Comparison of ENCODE assay signal across 12 cellular contexts in the genomic region with DNA sequence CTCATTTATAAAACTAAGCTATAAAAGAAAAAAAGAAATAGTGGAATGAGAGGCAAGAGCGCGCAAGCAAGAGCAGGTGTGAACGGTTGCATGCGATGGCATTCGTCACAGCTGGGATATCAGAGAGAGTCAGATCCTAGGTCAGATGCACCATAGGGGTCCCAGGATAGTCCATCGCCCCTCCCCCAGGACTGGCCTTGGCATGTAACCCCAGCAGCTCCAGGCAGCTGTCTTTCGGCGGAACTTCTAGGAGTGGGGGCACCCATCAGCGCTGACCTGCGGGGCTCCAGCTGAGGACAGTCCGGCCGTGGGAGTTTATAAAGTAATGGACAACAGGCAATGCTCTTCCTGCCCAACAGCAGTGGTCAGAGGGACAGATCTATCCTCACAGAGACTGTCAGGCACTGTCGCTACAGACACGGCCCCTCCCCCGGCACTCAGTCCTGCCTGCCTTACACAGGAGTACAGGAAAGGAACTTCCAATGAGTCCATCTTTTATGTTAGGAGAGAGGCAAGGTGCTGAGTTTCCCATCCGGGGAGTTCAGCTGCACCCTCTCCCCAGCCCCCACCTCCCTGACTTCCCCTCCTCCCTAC. TPM values are rescaled to one million over a fixed set of nuclear protein-coding genes. Genes with fewer than 3 reads are reported as not detected.
A peak's percentile ranks its signal among the peaks of the same experiment; 100 is the strongest.
DNase-seq lines count a peak whose midpoint lies in the region; ATAC-seq and TF ChIP-seq lines count a peak whose summit lies in the region.
"Had no signal": no experiment of that assay in that cellular context is flagged by ENCODE, and none has a peak within 500 bp of the region (broad histone marks: within the 10 kb centered on the region; RNA-seq: fewer than 3 reads in every experiment).

No MANE protein-coding gene starts in this region.

- H3K4me3 ChIP-seq in SK-N-MC, result peak overlapping the region; percentile 90
- peak overlapping the region; percentile 8 for H3K4me3 ChIP-seq in right cardiac atrium (ENCODE audit: low read length)
- H3K4me3 ChIP-seq in gastrocnemius medialis, result peak overlapping the region; percentile 30 to 44 (median 39)
- H3K4me3 ChIP-seq in PC-9, result no peak overlapping the region

- H3F3A ChIP-seq in PC-9 (ENCODE audit: insufficient read depth, low read depth), result no peaks in the 10 kb centered on the region

- H3K4me1 ChIP-seq in right cardiac atrium (ENCODE audit: control insufficient read depth, insufficient read depth, low read length), result no peaks in the 10 kb centered on the region
- peaks cover 5 to 16% of the 10 kb centered on the region in 2 donors for H3K4me1 ChIP-seq in gastrocnemius medialis
- no peaks in the 10 kb centered on the region for H3K4me1 ChIP-seq in PC-9 (replicated peaks; ENCODE audit: insufficient read depth)

- H3K9me3 ChIP-seq in SK-N-MC (ENCODE audit: low read depth, low read length), result no peaks in the 10 kb centered on the region
- no peaks in the 10 kb centered on the region for H3K9me3 ChIP-seq in right cardiac atrium (ENCODE audit: control insufficient read depth, low read length)
- no peaks in the 10 kb centered on the region for H3K9me3 ChIP-seq in gastrocnemius medialis
- H3K9me3 ChIP-seq in PC-9 (ENCODE audit: insufficient read depth, low read depth), result peaks cover 3% of the 10 kb centered on the region

- BruUV-seq in PC-9 (replicated peaks; lab: Mats Ljungman, UMichigan), result no TSS peak

- peak overlapping the region; percentile 76 for H3K4me3 Mint-ChIP-seq in activated CD4-positive, alpha-beta memory T cell treated with anti-CD3 and anti-CD28 coated beads for 36 hours
- H3K4me3 Mint-ChIP-seq in activated CD4-positive, alpha-beta memory T cell treated with anti-CD3 and anti-CD28 coated beads, Interleukin-2, amount 10 ng/mL, durations not matched to agents 7 days and 5 days, result no peak overlapping the region

- no peaks in the 10 kb centered on the region for H3K27me3 ChIP-seq in right cardiac atrium (ENCODE audit: control insufficient read depth, insufficient read depth)
- H3K27me3 ChIP-seq in gastrocnemius medialis, result peaks cover 0 to 28% (median 0%) of the 10 kb centered on the region in 3 donors
- peaks cover 81% of the 10 kb centered on the region for H3K27me3 ChIP-seq in PC-9 (ENCODE audit: insufficient read depth, low read depth)

- TF ChIP-seq POLR2A in gastrocnemius medialis (IDR thresholded peaks at IDR 0.05), result no peak

- H2AFZ ChIP-seq in PC-9, result no peak overlapping the region

- in situ Hi-C loops in gastrocnemius medialis (cut with MboI; ENCODE audit: low sequenced_read_pairs in 4 of 4), result no loop called here

- TF ChIP-seq CTCF in gastrocnemius medialis (IDR thresholded peaks at IDR 0.05 in 4 of 5, conservative IDR thresholded peaks at IDR 0.05 in 1 of 5) (no peak), PC-9 (conservative IDR thresholded peaks at IDR 0.05) (no peak)

- peaks cover 13% of the 10 kb centered on the region for H3K9me3 Mint-ChIP-seq in activated CD4-positive, alpha-beta memory T cell treated with anti-CD3 and anti-CD28 coated beads for 36 hours
- H3K9me3 Mint-ChIP-seq in activated CD4-positive, alpha-beta memory T cell treated with anti-CD3 and anti-CD28 coated beads, Interleukin-2, amount 10 ng/mL, durations not matched to agents 7 days and 5 days, result no peaks in the 10 kb centered on the region

- H3K27ac Mint-ChIP-seq in activated CD4-positive, alpha-beta memory T cell treated with anti-CD3 and anti-CD28 coated beads for 36 hours, result no peak overlapping the region
- H3K27ac Mint-ChIP-seq in activated CD4-positive, alpha-beta memory T cell treated with anti-CD3 and anti-CD28 coated beads, Interleukin-2, amount 10 ng/mL, durations not matched to agents 7 days and 5 days, result no peak overlapping the region

- no peaks in the 10 kb centered on the region for H4K20me1 ChIP-seq in PC-9 (ENCODE audit: insufficient read depth)

- 36% methylated on average over 16 of the region's 16 CpGs for WGBS in right cardiac atrium

- no peak overlapping the region for H3K4me2 ChIP-seq in PC-9

- CTCF ChIA-PET in activated CD4-positive, alpha-beta memory T cell treated with anti-CD3 and anti-CD28 coated beads for 36 hours (lab: Charles Lee), result no interaction called here
- CTCF ChIA-PET in activated CD4-positive, alpha-beta memory T cell treated with anti-CD3 and anti-CD28 coated beads, Interleukin-2, amount 10 ng/mL, durations not matched to agents 7 days and 5 days (lab: Charles Lee), result no interaction called here
- CTCF ChIA-PET in PC-9 (lab: Charles Lee), result no interaction called here

- intact Hi-C loops in activated CD4-positive, alpha-beta memory T cell treated with anti-CD3 and anti-CD28 coated beads for 36 hours (cut with micrococcal nuclease), result no loop called here
- intact Hi-C loops in right cardiac atrium (cut with DNase I), result no loop called here
- intact Hi-C loops in gastrocnemius medialis (cut with DNase I; ENCODE audit: low total_unique reads), result no loop called here
- intact Hi-C loops in PC-9 (cut with micrococcal nuclease; ENCODE audit: unreplicated experiment), result no loop called here

- DNase-seq in activated CD4-positive, alpha-beta memory T cell treated with anti-CD3 and anti-CD28 coated beads for 36 hours, result no peak
- no peak for DNase-seq in activated CD4-positive, alpha-beta memory T cell treated with anti-CD3 and anti-CD28 coated beads, Interleukin-2, amount 10 ng/mL, durations not matched to agents 7 days and 5 days
- DNase-seq in SK-N-MC (ENCODE audit: low read depth, low spot score) (no peak), right cardiac atrium (no peak), gastrocnemius medialis (no peak), iPS-NIHi11 (ENCODE audit: low spot score) (no peak), PC-9 (no peak)
- no peak for DNase-seq in stimulated activated CD4-positive, alpha-beta T cell treated with anti-CD3 and anti-CD28 coated beads, Interleukin-4, amount 100 ng/mL, for 1 hour
- DNase-seq: NCI-H524 treated with DMSO at 0.1 percent for 48 hours had no signal

- H3K36me3 Mint-ChIP-seq in activated CD4-positive, alpha-beta memory T cell treated with anti-CD3 and anti-CD28 coated beads for 36 hours, result peaks cover 2% of the 10 kb centered on the region
- no peaks in the 10 kb centered on the region for H3K36me3 Mint-ChIP-seq in activated CD4-positive, alpha-beta memory T cell treated with anti-CD3 and anti-CD28 coated beads, Interleukin-2, amount 10 ng/mL, durations not matched to agents 7 days and 5 days (ENCODE audit: low read depth)
- H3K36me3 Mint-ChIP-seq: CD4-positive, CD25-positive, alpha-beta regulatory T cell had no signal

- no peak overlapping the region for H3K9ac ChIP-seq in SK-N-MC (ENCODE audit: insufficient read length)

- H3K79me2 ChIP-seq in PC-9 (ENCODE audit: low read depth), result no peaks in the 10 kb centered on the region

- peaks cover 18% of the 10 kb centered on the region for H3K27me3 Mint-ChIP-seq in activated CD4-positive, alpha-beta memory T cell treated with anti-CD3 and anti-CD28 coated beads for 36 hours
- H3K27me3 Mint-ChIP-seq in activated CD4-positive, alpha-beta memory T cell treated with anti-CD3 and anti-CD28 coated beads, Interleukin-2, amount 10 ng/mL, durations not matched to agents 7 days and 5 days, result peaks cover 52% of the 10 kb centered on the region

- H3K9me2 ChIP-seq in PC-9 (ENCODE audit: insufficient read depth), result no peaks in the 10 kb centered on the region; the same call in 1 of the 2 replicates

- POLR2A ChIA-PET in activated CD4-positive, alpha-beta memory T cell treated with anti-CD3 and anti-CD28 coated beads for 36 hours (lab: Charles Lee), result no interaction called here
- POLR2A ChIA-PET in activated CD4-positive, alpha-beta memory T cell treated with anti-CD3 and anti-CD28 coated beads, Interleukin-2, amount 10 ng/mL, durations not matched to agents 7 days and 5 days (lab: Charles Lee), result no interaction called here
- POLR2A ChIA-PET in PC-9 (lab: Charles Lee; ENCODE audit: unreplicated experiment), result no interaction called here

- H3K27ac ChIP-seq in SK-N-MC (no peak overlapping the region), right cardiac atrium (ENCODE audit: low read length) (no peak overlapping the region), gastrocnemius medialis (no peak overlapping the region), PC-9 (no peak overlapping the region)

- no peaks in the 10 kb centered on the region for H3K36me3 ChIP-seq in SK-N-MC (ENCODE audit: insufficient read depth, low read length)
- no peaks in the 10 kb centered on the region for H3K36me3 ChIP-seq in gastrocnemius medialis
- H3K36me3 ChIP-seq in PC-9 (ENCODE audit: low read depth), result no peaks in the 10 kb centered on the region

- H3K4me1 Mint-ChIP-seq in activated CD4-positive, alpha-beta memory T cell treated with anti-CD3 and anti-CD28 coated beads for 36 hours (ENCODE audit: low read depth), result peaks cover 48% of the 10 kb centered on the region
- peaks cover 39% of the 10 kb centered on the region for H3K4me1 Mint-ChIP-seq in activated CD4-positive, alpha-beta memory T cell treated with anti-CD3 and anti-CD28 coated beads, Interleukin-2, amount 10 ng/mL, durations not matched to agents 7 days and 5 days

- peak in 1 of 2 donors; percentile 38 for ATAC-seq in right cardiac atrium
- peak; percentile 20 to 38 for ATAC-seq in gastrocnemius medialis

RNA-seq across cellular contexts. Expression of a gene that starts 1.4 kb away (rescaled TPM):
- total RNA-seq in activated CD4-positive, alpha-beta memory T cell treated with anti-CD3 and anti-CD28 coated beads for 36 hours, result under 1 TPM; 0.05 to 0.07 TPM
- total RNA-seq in activated CD4-positive, alpha-beta memory T cell treated with anti-CD3 and anti-CD28 coated beads, Interleukin-2, amount 10 ng/mL, durations not matched to agents 7 days and 5 days, result under 1 TPM in 1 of 2 experiments, not detected in 1; 0.03 TPM
- total RNA-seq in right cardiac atrium (not detected), gastrocnemius medialis (not detected), PC-9 (2021) (not detected in 2 replicates)
- polyA plus RNA-seq in right cardiac atrium, result not detected
- total RNA-seq: CD4-positive, CD25-positive, alpha-beta regulatory T cell; fibroblast of lung; lung microvascular endothelial cell had no signal
- polyA plus RNA-seq: fibroblast of lung had no signal
